ENCODE assay signal across 8 cellular contexts in genomic region chr22:37167176-37167980, GRCh38. TPM values are rescaled to one million over a fixed set of nuclear protein-coding genes. Genes with fewer than 3 reads are reported as not detected.
A peak's percentile ranks its signal among the peaks of the same experiment; 100 is the strongest.
DNase-seq lines count a peak whose midpoint lies in the region; ATAC-seq and TF ChIP-seq lines count a peak whose summit lies in the region.
"Had no signal": no experiment of that assay in that cellular context is flagged by ENCODE, and none has a peak within 500 bp of the region (broad histone marks: within the 10 kb centered on the region; RNA-seq: fewer than 3 reads in every experiment).

No MANE protein-coding gene starts in this region.

- no TSS peak for BruUV-seq in Panc1 (replicated peaks; lab: Mats Ljungman, UMichigan)

- in situ Hi-C loops in Panc1 (cut with HindIII; ENCODE audit: low pct_unique_long_range_greater_than_20kb, low sequenced_read_pairs), result no loop called here

- H3K36me3 ChIP-seq in Panc1 (ENCODE audit: control insufficient read depth, insufficient read depth, low read length), result no peaks in the 10 kb centered on the region
- no peaks in the 10 kb centered on the region for H3K36me3 ChIP-seq in duodenal mucosa (ENCODE audit: control insufficient read depth in 1 of 2, insufficient read depth in 2 of 2, low read length in 2 of 2)
- H3K36me3 ChIP-seq in skeletal muscle tissue (ENCODE audit: control insufficient read depth in 3 of 3, insufficient read depth in 3 of 3, low read length in 3 of 3), result no peaks in the 10 kb centered on the region

- TF ChIP-seq CTCF in Panc1 (IDR thresholded peaks at IDR 0.05), result no peak

- H3K4me3 ChIP-seq in Panc1 (ENCODE audit: low read depth in 2 of 2, low read length in 2 of 2), result no peak overlapping the region
- H3K4me3 ChIP-seq in duodenal mucosa (ENCODE audit: low read depth in 1 of 2, low read length in 2 of 2), result peak overlapping the region in 1 of 2 donors; percentile 26
- H3K4me3 ChIP-seq in skeletal muscle tissue (ENCODE audit: low read length in 3 of 3), result peak overlapping the region in 1 of 3 donors; percentile 60

- intact Hi-C loops in Panc1 (cut with micrococcal nuclease; ENCODE audit: unreplicated experiment), result loop anchor here (2.0 kb wide), 1 partner anchor 29 kb away; no protein-coding TSS in a partner anchor

- DNase-seq in Panc1 (ENCODE audit: low read depth, low spot score) (no peak), retina (no peak)

- ATAC-seq in Panc1 (no peak), HG03520 (IDR thresholded peaks at IDR 0.05; ENCODE audit: unreplicated experiment) (no peak), GM18502 (IDR thresholded peaks at IDR 0.05; ENCODE audit: poor library complexity, unreplicated experiment) (no peak)

- POLR2A ChIA-PET in Panc1 (lab: Charles Lee), result no interaction called here

- CTCF ChIA-PET in Panc1 (lab: Charles Lee), result interaction anchor here (0.7 kb wide), 2 partner anchors 70 to 132 kb away, joined by 3 read pairs; no protein-coding TSS in a partner anchor

- H3K27me3 ChIP-seq in Panc1 (ENCODE audit: control insufficient read depth, insufficient read depth, low read length) (no peaks in the 10 kb centered on the region), duodenal mucosa (ENCODE audit: control insufficient read depth in 1 of 2, insufficient read depth in 2 of 2, low read length in 2 of 2) (no peaks in the 10 kb centered on the region), skeletal muscle tissue (ENCODE audit: control insufficient read depth in 3 of 3, insufficient read depth in 3 of 3, low read length in 3 of 3) (peaks cover 3 to 5% (median 4%) of the 10 kb centered on the region in 3 donors)

- H3K9ac ChIP-seq in duodenal mucosa (ENCODE audit: low read depth in 1 of 2, low read length in 2 of 2) (peak overlapping the region; percentile 49 to 51), skeletal muscle tissue (ENCODE audit: low read depth in 1 of 3, low read length in 3 of 3) (peak overlapping the region; percentile 2 to 76 (median 66))

- H3K27ac ChIP-seq in Panc1 (ENCODE audit: low read length), result peak overlapping the region; percentile 79
- no peak overlapping the region for H3K27ac ChIP-seq in duodenal mucosa (ENCODE audit: low read depth, low read length)
- no peak overlapping the region for H3K27ac ChIP-seq in skeletal muscle tissue (ENCODE audit: low read depth, low read length)

- H3K9me3 ChIP-seq in Panc1 (ENCODE audit: control insufficient read depth, insufficient read depth, low read depth, low read length), result no peaks in the 10 kb centered on the region
- H3K9me3 ChIP-seq in duodenal mucosa (ENCODE audit: control insufficient read depth in 1 of 2, low read length in 2 of 2), result no peaks in the 10 kb centered on the region
- no peaks in the 10 kb centered on the region for H3K9me3 ChIP-seq in skeletal muscle tissue (ENCODE audit: control insufficient read depth in 3 of 3, low read length in 3 of 3)

- peaks cover 16% of the 10 kb centered on the region for H3K4me1 ChIP-seq in Panc1 (ENCODE audit: control insufficient read depth, insufficient read depth, low read length)
- peaks cover 26 to 49% of the 10 kb centered on the region in 2 donors for H3K4me1 ChIP-seq in duodenal mucosa (ENCODE audit: control insufficient read depth in 1 of 2, insufficient read depth in 2 of 2, low read length in 2 of 2)
- H3K4me1 ChIP-seq in skeletal muscle tissue (ENCODE audit: control insufficient read depth in 3 of 3, insufficient read depth in 3 of 3, low read length in 3 of 3), result peaks cover 21 to 33% (median 30%) of the 10 kb centered on the region in 3 donors

RNA-seq across cellular contexts. Expression of gene IL2RB, which starts 17.7 kb away (rescaled TPM):
- total RNA-seq in Panc1 (2021; ENCODE audit: unreplicated experiment), result 1.0 TPM
- polyA plus RNA-seq in Panc1 (2012; ENCODE audit: insufficient read length), result 0.59 TPM
- total RNA-seq in skeletal muscle tissue, result 1.6 TPM
- total RNA-seq: G401, myocyte had no signal

RNA-seq across cellular contexts. Expression of gene C1QTNF6, which starts 20.7 kb away (rescaled TPM):
- total RNA-seq in Panc1 (2021; ENCODE audit: unreplicated experiment) (25.0 TPM), skeletal muscle tissue (6.3 TPM)
- polyA plus RNA-seq in Panc1 (2012; ENCODE audit: insufficient read length), result 24.0 TPM

RNA-seq across cellular contexts. Expression of gene SSTR3, which starts 44.9 kb away (rescaled TPM):
- 0.08 TPM for total RNA-seq in Panc1 (2021; ENCODE audit: unreplicated experiment)
- polyA plus RNA-seq in Panc1 (2012; ENCODE audit: insufficient read length), result not detected
- total RNA-seq in skeletal muscle tissue, result not detected
- total RNA-seq: G401, myocyte had no signal

RNA-seq across cellular contexts. Expression of gene TMPRSS6, which starts 57.9 kb away (rescaled TPM):
- not detected for total RNA-seq in Panc1 (2021; ENCODE audit: unreplicated experiment)
- 0.07 TPM for polyA plus RNA-seq in Panc1 (2012; ENCODE audit: insufficient read length)
- total RNA-seq in skeletal muscle tissue, result not detected
- total RNA-seq: G401, myocyte had no signal
